Comparison of ENCODE assay signal across 8 cellular contexts in genomic region chr20:33811763-33812672, GRCh38.
DNase-seq lines count a peak whose midpoint lies in the region; ATAC-seq and TF ChIP-seq lines count a peak whose summit lies in the region.

No MANE protein-coding gene starts in this region.

- peak overlapping the region; percentile 94 for H3K4me3 ChIP-seq in SU-DHL-6 (ENCODE audit: insufficient read depth, low read length, poor library complexity, severe bottlenecking)

- no peaks in the 10 kb centered on the region for H3K27me3 ChIP-seq in SU-DHL-6 (ENCODE audit: low read length)

- H3K9me2 ChIP-seq in SU-DHL-6 (replicated peaks; ENCODE audit: insufficient read depth, low read length): no peaks in the 10 kb centered on the region

- H3K36me3 ChIP-seq in SU-DHL-6 (ENCODE audit: low read length): 0 out of 2 replicates have a peak, but pooled peaks cover 4% of the 10 kb centered on the region

- H3K27ac ChIP-seq in SU-DHL-6 (ENCODE audit: low read depth, low read length): peak overlapping the region; percentile 81

- H2AFZ ChIP-seq in SU-DHL-6 (ENCODE audit: low read depth, low read length, severe bottlenecking): no peak overlapping the region

- H3K79me2 ChIP-seq in SU-DHL-6 (ENCODE audit: insufficient read depth, low read length): peaks cover 57% of the 10 kb centered on the region

- TF ChIP-seq CTCF in GM10266 (IDR thresholded peaks at IDR 0.05; ENCODE audit: control insufficient read depth, insufficient read depth, low read depth, missing control alignments): no peak
- TF ChIP-seq CTCF in SU-DHL-6 (IDR thresholded peaks at IDR 0.05; ENCODE audit: insufficient read depth, low read length, poor library complexity, severe bottlenecking): no peak

- peak; percentile 38 for DNase-seq in GM10266 (ENCODE audit: extremely low spot score)
- DNase-seq in brain pericyte (ENCODE audit: low read depth, low spot score): peak; percentile 42
- DNase-seq in iris pigment epithelial cell (ENCODE audit: low read depth): peak; percentile 94
- DNase-seq in stimulated activated CD4-positive, alpha-beta T cell treated with anti-CD3 and anti-CD28 coated beads, Interleukin-12 subunit alpha, Interleukin-12 subunit beta, amount 100 ng/mL, for 4 hours: peak; percentile 14
- no peak for DNase-seq in NCI-H2081 (lab: John Stamatoyannopoulos, UW)
- no peak for DNase-seq in retina

- peak; percentile 13 for ATAC-seq in HG03159 (IDR thresholded peaks at IDR 0.05; ENCODE audit: unreplicated experiment)

- H3K4me2 ChIP-seq in SU-DHL-6 (ENCODE audit: low read depth, low read length, poor library complexity, severe bottlenecking): peak overlapping the region; percentile 74

- no peaks in the 10 kb centered on the region for H3F3A ChIP-seq in SU-DHL-6 (ENCODE audit: insufficient read depth)

- H3K9me3 ChIP-seq in SU-DHL-6 (ENCODE audit: insufficient read depth, low read length): no peaks in the 10 kb centered on the region

- H4K20me1 ChIP-seq in SU-DHL-6 (ENCODE audit: low read depth, low read length): peaks cover 10% of the 10 kb centered on the region; the same call in 1 of the 2 replicates

- peak overlapping the region; percentile 92 for H3K9ac ChIP-seq in SU-DHL-6 (ENCODE audit: low read length)

Comparison
In these comparisons a context has a peak if more than half of its experiments do, and no peak if none do; other contexts are left out.
1. DNase-seq: peak in GM10266 (single experiment), brain pericyte (single experiment), iris pigment epithelial cell (single experiment) and stimulated activated CD4-positive, alpha-beta T cell treated with anti-CD3 and anti-CD28 coated beads, Interleukin-12 subunit alpha, Interleukin-12 subunit beta, amount 100 ng/mL, for 4 hours (single experiment); none in NCI-H2081 (0 of 2) and retina (single experiment).